ENCODE assay signal across 12 cellular contexts in genomic region chr10:60098676-60099601, GRCh38.
A peak's percentile ranks its signal among the peaks of the same experiment; 100 is the strongest.
DNase-seq lines count a peak whose midpoint lies in the region; ATAC-seq and TF ChIP-seq lines count a peak whose summit lies in the region.
"Had no signal": no experiment of that assay in that cellular context is flagged by ENCODE, and none has a peak within 500 bp of the region (broad histone marks: within the 10 kb centered on the region; RNA-seq: fewer than 3 reads in every experiment).

No MANE protein-coding gene starts in this region.

- CTCF ChIA-PET in T-cell (lab: Charles Lee), result interaction anchor here (0.9 to 2.2 kb wide), 6 partner anchors 19 to 551 kb away, joined by 3 to 17 read pairs (median 4); no protein-coding TSS in a partner anchor

- H3K4me3 Mint-ChIP-seq in T-cell, result no peak overlapping the region
- H3K4me3 Mint-ChIP-seq: memory B cell had no signal

- no peaks in the 10 kb centered on the region for H3K4me1 Mint-ChIP-seq in T-cell
- H3K4me1 Mint-ChIP-seq: memory B cell had no signal

- H3K4me3 ChIP-seq in GM12864 (ENCODE audit: low read depth, low read length), result no peak overlapping the region
- H3K4me3 ChIP-seq: Peyer's patch, tibial nerve had no signal

- peaks cover 7% of the 10 kb centered on the region for H3K36me3 Mint-ChIP-seq in T-cell

- H3K27me3 ChIP-seq in foreskin keratinocyte, result no peaks in the 10 kb centered on the region
- H3K27me3 ChIP-seq: Peyer's patch, tibial nerve had no signal

- H3K4me1 ChIP-seq in foreskin keratinocyte, result no peaks in the 10 kb centered on the region
- H3K4me1 ChIP-seq: Peyer's patch had no signal

- H3K27ac Mint-ChIP-seq in T-cell, result no peak overlapping the region
- H3K27ac Mint-ChIP-seq: memory B cell had no signal

- H3K27ac ChIP-seq in 22Rv1 (no peak overlapping the region; the same call in 1 of the 2 replicates), foreskin keratinocyte (no peak overlapping the region)
- H3K27ac ChIP-seq: Peyer's patch had no signal

- POLR2A ChIA-PET in T-cell (lab: Charles Lee), result interaction anchor here in 1 of 2 donors (0.6 kb wide), 1 partner anchor 261 kb away, joined by 3 read pairs; no protein-coding TSS in a partner anchor

- TF ChIP-seq CTCF in 22Rv1 (IDR thresholded peaks at IDR 0.05) (peak; percentile 64), GM12864 (IDR thresholded peaks at IDR 0.05; ENCODE audit: low read depth, low read length, missing control alignments) (peak; percentile 42), foreskin keratinocyte (conservative IDR thresholded peaks at IDR 0.05) (peak; percentile 51)

- H3K9me3 Mint-ChIP-seq in T-cell, result no peaks in the 10 kb centered on the region
- H3K9me3 Mint-ChIP-seq: memory B cell had no signal

- ATAC-seq in foreskin keratinocyte (peak; percentile 33), T-cell (replicated peaks in 1 of 4) (no peak), GM19395 (IDR thresholded peaks at IDR 0.05; ENCODE audit: unreplicated experiment) (no peak), HG03039 (IDR thresholded peaks at IDR 0.05; ENCODE audit: unreplicated experiment) (no peak)

- DNase-seq in GM12864 (ENCODE audit: low read depth) (no peak), OCI-M1 (lab: John Stamatoyannopoulos, UW) (peak; percentile 73), foreskin keratinocyte (no peak), T-cell (no peak)
- DNase-seq in stimulated activated CD4-positive, alpha-beta T cell treated with anti-CD3 and anti-CD28 coated beads, Interleukin-4, amount 100 ng/mL, for 4 hours, result no peak
- DNase-seq: activated CD8-positive, alpha-beta memory T cell treated with anti-CD3 and anti-CD28 coated beads, Interleukin-2, amount 50 U/mL, for 48 hours; Peyer's patch had no signal

- H3K27me3 Mint-ChIP-seq in T-cell, result no peaks in the 10 kb centered on the region
- H3K27me3 Mint-ChIP-seq: memory B cell had no signal
